In the genomic region with DNA sequence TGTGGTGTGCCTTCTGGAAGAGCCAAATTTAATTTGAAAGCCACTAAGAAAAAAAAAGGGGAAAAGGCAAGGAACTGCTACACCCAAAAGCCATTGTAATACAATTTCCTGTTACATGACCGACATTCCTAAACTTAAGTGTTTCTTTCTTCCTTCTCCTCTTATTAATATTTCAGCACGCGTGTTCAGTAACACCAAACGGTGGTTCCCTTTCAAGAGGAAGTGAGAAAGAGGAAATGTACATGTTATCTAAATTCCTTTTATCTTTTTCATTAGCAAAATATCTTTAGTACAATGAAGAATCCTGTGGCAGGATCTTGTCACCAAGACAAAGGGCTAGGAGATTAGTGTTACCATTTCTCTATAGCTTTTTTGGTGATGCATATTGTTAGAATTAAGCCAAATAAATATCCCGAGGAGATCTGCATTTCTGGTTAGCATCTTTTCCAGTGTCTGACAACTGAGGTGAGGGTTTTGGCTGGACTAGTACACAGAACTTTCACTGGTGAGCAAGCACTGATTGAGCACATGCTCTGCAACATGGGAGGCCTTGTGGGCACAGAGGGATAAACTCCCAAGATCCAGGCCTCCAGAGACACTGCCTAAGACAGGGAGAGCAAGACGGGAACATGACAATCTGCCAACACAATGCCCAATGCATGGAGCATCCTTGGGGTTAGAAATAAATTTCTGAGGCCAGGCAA, we compare ENCODE assay signal across 1 cellular context.
TF ChIP-seq lines count a peak whose summit lies in the region.

No MANE protein-coding gene starts in this region.

TF ChIP-seq in K562, 482 proteins besides CTCF, POLR2A, EP300 and RAD21:
- TF ChIP-seq CSDE1 (IDR thresholded peaks at IDR 0.05) (no peak), SUPT5H (IDR thresholded peaks at IDR 0.05) (no peak), SPI1 (IDR thresholded peaks at IDR 0.05; ENCODE audit: borderline replicate concordance, low read depth, low read length) (peak; percentile 46; the same call in 1 of the 2 replicates)
